2 cellular contexts compared by ENCODE assay signal in the genomic region with DNA sequence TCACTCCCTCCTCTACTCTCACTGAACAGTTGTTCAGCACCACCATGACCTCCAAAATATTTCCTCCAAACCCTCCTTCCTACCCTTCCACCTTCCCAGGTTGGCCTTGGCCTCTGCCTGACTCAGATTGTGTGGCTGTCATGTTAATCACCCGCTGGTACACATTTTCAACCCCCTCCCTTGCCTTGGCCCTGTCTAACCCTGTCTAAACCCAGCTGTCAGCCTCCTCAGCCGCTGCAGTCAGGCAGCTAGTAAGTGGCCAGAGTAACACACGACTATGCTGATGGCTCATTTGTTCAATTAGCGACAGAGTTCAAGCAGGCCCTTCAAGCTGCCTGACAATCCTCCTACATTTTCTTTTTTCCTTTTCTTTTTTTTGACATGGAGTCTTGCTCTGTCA.
TF ChIP-seq lines count a peak whose summit lies in the region.

No MANE protein-coding gene starts in this region.

TF ChIP-seq in K562, 482 proteins besides CTCF, POLR2A, EP300 and RAD21:
- no peak for TF ChIP-seq GTF2F1 (IDR thresholded peaks at IDR 0.05; ENCODE audit: low read depth, low read length)
- TF ChIP-seq, protein P1, sequence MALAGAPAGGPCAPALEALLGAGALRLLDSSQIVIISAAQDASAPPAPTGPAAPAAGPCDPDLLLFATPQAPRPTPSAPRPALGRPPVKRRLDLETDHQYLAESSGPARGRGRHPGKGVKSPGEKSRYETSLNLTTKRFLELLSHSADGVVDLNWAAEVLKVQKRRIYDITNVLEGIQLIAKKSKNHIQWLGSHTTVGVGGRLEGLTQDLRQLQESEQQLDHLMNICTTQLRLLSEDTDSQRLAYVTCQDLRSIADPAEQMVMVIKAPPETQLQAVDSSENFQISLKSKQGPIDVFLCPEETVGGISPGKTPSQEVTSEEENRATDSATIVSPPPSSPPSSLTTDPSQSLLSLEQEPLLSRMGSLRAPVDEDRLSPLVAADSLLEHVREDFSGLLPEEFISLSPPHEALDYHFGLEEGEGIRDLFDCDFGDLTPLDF (CRISPR knock-in tag; IDR thresholded peaks at IDR 0.05), result no peak
- TF ChIP-seq, protein P2, sequence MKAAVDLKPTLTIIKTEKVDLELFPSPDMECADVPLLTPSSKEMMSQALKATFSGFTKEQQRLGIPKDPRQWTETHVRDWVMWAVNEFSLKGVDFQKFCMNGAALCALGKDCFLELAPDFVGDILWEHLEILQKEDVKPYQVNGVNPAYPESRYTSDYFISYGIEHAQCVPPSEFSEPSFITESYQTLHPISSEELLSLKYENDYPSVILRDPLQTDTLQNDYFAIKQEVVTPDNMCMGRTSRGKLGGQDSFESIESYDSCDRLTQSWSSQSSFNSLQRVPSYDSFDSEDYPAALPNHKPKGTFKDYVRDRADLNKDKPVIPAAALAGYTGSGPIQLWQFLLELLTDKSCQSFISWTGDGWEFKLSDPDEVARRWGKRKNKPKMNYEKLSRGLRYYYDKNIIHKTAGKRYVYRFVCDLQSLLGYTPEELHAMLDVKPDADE (conservative IDR thresholded peaks at IDR 0.05; ENCODE audit: control insufficient read depth, low read depth, low read length), result no peak

TF ChIP-seq in neural cell, 6 proteins besides CTCF, POLR2A, EP300 and RAD21:
- TF ChIP-seq SMC3 (conservative IDR thresholded peaks at IDR 0.05; ENCODE audit: poor library complexity), result no peak
- no peak for TF ChIP-seq TAF1 (IDR thresholded peaks at IDR 0.05; ENCODE audit: low read depth)
- no peak for TF ChIP-seq POLR2AphosphoS5 (IDR thresholded peaks at IDR 0.05)
- no peak for TF ChIP-seq MXI1 (conservative IDR thresholded peaks at IDR 0.05; ENCODE audit: poor library complexity, severe bottlenecking)
- TF ChIP-seq, protein P3, sequence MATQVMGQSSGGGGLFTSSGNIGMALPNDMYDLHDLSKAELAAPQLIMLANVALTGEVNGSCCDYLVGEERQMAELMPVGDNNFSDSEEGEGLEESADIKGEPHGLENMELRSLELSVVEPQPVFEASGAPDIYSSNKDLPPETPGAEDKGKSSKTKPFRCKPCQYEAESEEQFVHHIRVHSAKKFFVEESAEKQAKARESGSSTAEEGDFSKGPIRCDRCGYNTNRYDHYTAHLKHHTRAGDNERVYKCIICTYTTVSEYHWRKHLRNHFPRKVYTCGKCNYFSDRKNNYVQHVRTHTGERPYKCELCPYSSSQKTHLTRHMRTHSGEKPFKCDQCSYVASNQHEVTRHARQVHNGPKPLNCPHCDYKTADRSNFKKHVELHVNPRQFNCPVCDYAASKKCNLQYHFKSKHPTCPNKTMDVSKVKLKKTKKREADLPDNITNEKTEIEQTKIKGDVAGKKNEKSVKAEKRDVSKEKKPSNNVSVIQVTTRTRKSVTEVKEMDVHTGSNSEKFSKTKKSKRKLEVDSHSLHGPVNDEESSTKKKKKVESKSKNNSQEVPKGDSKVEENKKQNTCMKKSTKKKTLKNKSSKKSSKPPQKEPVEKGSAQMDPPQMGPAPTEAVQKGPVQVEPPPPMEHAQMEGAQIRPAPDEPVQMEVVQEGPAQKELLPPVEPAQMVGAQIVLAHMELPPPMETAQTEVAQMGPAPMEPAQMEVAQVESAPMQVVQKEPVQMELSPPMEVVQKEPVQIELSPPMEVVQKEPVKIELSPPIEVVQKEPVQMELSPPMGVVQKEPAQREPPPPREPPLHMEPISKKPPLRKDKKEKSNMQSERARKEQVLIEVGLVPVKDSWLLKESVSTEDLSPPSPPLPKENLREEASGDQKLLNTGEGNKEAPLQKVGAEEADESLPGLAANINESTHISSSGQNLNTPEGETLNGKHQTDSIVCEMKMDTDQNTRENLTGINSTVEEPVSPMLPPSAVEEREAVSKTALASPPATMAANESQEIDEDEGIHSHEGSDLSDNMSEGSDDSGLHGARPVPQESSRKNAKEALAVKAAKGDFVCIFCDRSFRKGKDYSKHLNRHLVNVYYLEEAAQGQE (IDR thresholded peaks at IDR 0.05; ENCODE audit: borderline replicate concordance), result no peak
- no peak for TF ChIP-seq EZH2 (IDR thresholded peaks at IDR 0.05; ENCODE audit: borderline replicate concordance, insufficient read depth, low read length, poor library complexity, severe bottlenecking)
TF ChIP-seq in neural cell: peak in this region for 0.
